Comparison of ENCODE assay signal across 8 cellular contexts in genomic region chr7:27346531-27347260, GRCh38.
DNase-seq lines count a peak whose midpoint lies in the region; ATAC-seq and TF ChIP-seq lines count a peak whose summit lies in the region.

No MANE protein-coding gene starts in this region.

- H3K27ac ChIP-seq in colonic mucosa: peak overlapping the region; percentile 38

- H3K9ac ChIP-seq in colonic mucosa (ENCODE audit: low read depth in 2 of 2, low read length in 2 of 2): peak overlapping the region in 1 of 2 donors; percentile 5

- H3K9me3 Mint-ChIP-seq in nephron progenitor cell: no peaks in the 10 kb centered on the region
- H3K9me3 Mint-ChIP-seq in activated T-cell treated with anti-CD3 and anti-CD28 coated beads, Interleukin-2, amount 50 U/mL, for 72 hours: no peaks in the 10 kb centered on the region

- no peaks in the 10 kb centered on the region for H3K27me3 ChIP-seq in colonic mucosa

- peaks cover 3% of the 10 kb centered on the region for H3K27me3 Mint-ChIP-seq in nephron progenitor cell (ENCODE audit: low read depth, poor library complexity)
- H3K27me3 Mint-ChIP-seq in activated T-cell treated with anti-CD3 and anti-CD28 coated beads, Interleukin-2, amount 50 U/mL, for 72 hours (ENCODE audit: low read depth): peaks cover 12% of the 10 kb centered on the region

- TF ChIP-seq CTCF in colonic mucosa (IDR thresholded peaks at IDR 0.05) (no peak), nephron progenitor cell (IDR thresholded peaks at IDR 0.05) (no peak)

- no peak overlapping the region for H3K27ac Mint-ChIP-seq in nephron progenitor cell
- H3K27ac Mint-ChIP-seq in activated T-cell treated with anti-CD3 and anti-CD28 coated beads, Interleukin-2, amount 50 U/mL, for 72 hours: no peak overlapping the region

- H3K36me3 Mint-ChIP-seq in nephron progenitor cell (ENCODE audit: low read depth): no peaks in the 10 kb centered on the region
- H3K36me3 Mint-ChIP-seq in activated T-cell treated with anti-CD3 and anti-CD28 coated beads, Interleukin-2, amount 50 U/mL, for 72 hours (ENCODE audit: insufficient read depth in 2 of 2): no peaks in the 10 kb centered on the region

- no peak overlapping the region for H3K4me3 ChIP-seq in colonic mucosa

- peak; percentile 45 for DNase-seq in COLO829 (ENCODE audit: low spot score)
- peak; percentile 89 for DNase-seq in M059J (ENCODE audit: low read depth)
- DNase-seq in colonic mucosa: peak; percentile 73
- DNase-seq in nephron progenitor cell: peak; percentile 8
- DNase-seq in GDM1 (lab: John Stamatoyannopoulos, UW): no peak
- no peak for DNase-seq in AG08396 (ENCODE audit: low spot score)
- DNase-seq in activated T-cell treated with anti-CD3 and anti-CD28 coated beads, Interleukin-2, amount 50 U/mL, for 72 hours: no peak

- H3K4me1 ChIP-seq in colonic mucosa: peaks cover 4% of the 10 kb centered on the region

- no peak for ATAC-seq in activated T-cell treated with anti-CD3 and anti-CD28 coated beads, Interleukin-2, amount 50 U/mL, for 72 hours (replicated peaks in 1 of 2)
- ATAC-seq in HG02938 (IDR thresholded peaks at IDR 0.05; ENCODE audit: unreplicated experiment): no peak

- intact Hi-C loops in colonic mucosa (cut with DNase I): no loop called here

- no peak overlapping the region for H3K4me3 Mint-ChIP-seq in nephron progenitor cell
- no peak overlapping the region for H3K4me3 Mint-ChIP-seq in activated T-cell treated with anti-CD3 and anti-CD28 coated beads, Interleukin-2, amount 50 U/mL, for 72 hours

- no peaks in the 10 kb centered on the region for H3K36me3 ChIP-seq in colonic mucosa

- H3K4me1 Mint-ChIP-seq in nephron progenitor cell: peaks cover 18% of the 10 kb centered on the region
- H3K4me1 Mint-ChIP-seq in activated T-cell treated with anti-CD3 and anti-CD28 coated beads, Interleukin-2, amount 50 U/mL, for 72 hours (ENCODE audit: low read depth): no peaks in the 10 kb centered on the region

- H3K9me3 ChIP-seq in colonic mucosa: no peaks in the 10 kb centered on the region

Comparison
In these comparisons a context has a peak if more than half of its experiments do, and no peak if none do; other contexts are left out.
1. DNase-seq: peak in COLO829 (single experiment), M059J (single experiment), colonic mucosa (single experiment) and nephron progenitor cell (single experiment); none in GDM1 (single experiment), AG08396 (single experiment) and activated T-cell treated with anti-CD3 and anti-CD28 coated beads, Interleukin-2, amount 50 U/mL, for 72 hours (0 of 2).